In genomic region chr2:162014751-162015150, GRCh38 we compare ENCODE assay signal across 17 cellular contexts. TPM values are rescaled to one million over a fixed set of nuclear protein-coding genes. Genes with fewer than 3 reads are reported as not detected.
A peak's percentile ranks its signal among the peaks of the same experiment; 100 is the strongest.
DNase-seq lines count a peak whose midpoint lies in the region; ATAC-seq and TF ChIP-seq lines count a peak whose summit lies in the region.
"Had no signal": no experiment of that assay in that cellular context is flagged by ENCODE, and none has a peak within 500 bp of the region (broad histone marks: within the 10 kb centered on the region; RNA-seq: fewer than 3 reads in every experiment).

No MANE protein-coding gene starts in this region.

- H3K27me3 ChIP-seq in effector memory CD4-positive, alpha-beta T cell (replicated peaks; ENCODE audit: control insufficient read depth, insufficient read depth, low read length, poor library complexity, severe bottlenecking) = no peaks in the 10 kb centered on the region
- H3K27me3 ChIP-seq: body of pancreas had no signal

- DNase-seq in natural killer cell treated with Interleukin-12 subunit alpha and Interleukin-12 subunit beta and Interleukin-15 and Interleukin-18, amount 100 ng/mL, for 72 hours (ENCODE audit: low spot score) = no peak
- DNase-seq in natural killer cell (no peak), NCI-H2029 (lab: John Stamatoyannopoulos, UW) (no peak), DMS153 treated with DMSO at 0.1 percent for 48 hours (lab: John Stamatoyannopoulos, UW; ENCODE audit: unreplicated experiment) (no peak), C1 segment of cervical spinal cord (lab: John Stamatoyannopoulos, UW) (no peak)
- DNase-seq in effector memory CD4-positive, alpha-beta T cell = no peak
- DNase-seq: body of pancreas, H9, kidney, NCI-H1930, Right ventricle myocardium superior, substantia nigra, T-helper 9 cell had no signal

- ATAC-seq in natural killer cell treated with Interleukin-12 subunit alpha and Interleukin-12 subunit beta and Interleukin-15 and Interleukin-18, amount 100 ng/mL, for 72 hours = no peak
- ATAC-seq in natural killer cell = no peak
- ATAC-seq in SK-N-SH treated with all-trans-retinoic acid at 6 μM for 48 hours = peak; percentile 62
- ATAC-seq in HG03378 (IDR thresholded peaks at IDR 0.05; ENCODE audit: unreplicated experiment) = no peak
- ATAC-seq: body of pancreas had no signal

- H3K36me3 Mint-ChIP-seq in natural killer cell treated with Interleukin-12 subunit alpha and Interleukin-12 subunit beta and Interleukin-15 and Interleukin-18, amount 100 ng/mL, for 72 hours = peaks cover 42% of the 10 kb centered on the region
- no peaks in the 10 kb centered on the region for H3K36me3 Mint-ChIP-seq in natural killer cell

- H3K4me3 ChIP-seq in effector memory CD4-positive, alpha-beta T cell (ENCODE audit: insufficient read depth, low read depth, low read length, poor library complexity, severe bottlenecking) = no peak overlapping the region
- H3K4me3 ChIP-seq: body of pancreas, esophagus muscularis mucosa had no signal

- H3K27ac Mint-ChIP-seq in natural killer cell treated with Interleukin-12 subunit alpha and Interleukin-12 subunit beta and Interleukin-15 and Interleukin-18, amount 100 ng/mL, for 72 hours = peak overlapping the region; percentile 73 to 87
- no peak overlapping the region for H3K27ac Mint-ChIP-seq in natural killer cell
- H3K27ac Mint-ChIP-seq: H9 had no signal

- peaks cover 18% of the 10 kb centered on the region for H3K36me3 ChIP-seq in effector memory CD4-positive, alpha-beta T cell (ENCODE audit: control insufficient read depth, insufficient read depth, low read length)

- peaks cover 45% of the 10 kb centered on the region for H3K4me1 ChIP-seq in effector memory CD4-positive, alpha-beta T cell (ENCODE audit: control insufficient read depth, insufficient read depth, low read length, poor library complexity, severe bottlenecking)
- H3K4me1 ChIP-seq: body of pancreas, esophagus muscularis mucosa had no signal

- H3K9me3 Mint-ChIP-seq in natural killer cell treated with Interleukin-12 subunit alpha and Interleukin-12 subunit beta and Interleukin-15 and Interleukin-18, amount 100 ng/mL, for 72 hours = no peaks in the 10 kb centered on the region
- H3K9me3 Mint-ChIP-seq in natural killer cell = no peaks in the 10 kb centered on the region
- H3K9me3 Mint-ChIP-seq: H9 had no signal

- H3K27me3 Mint-ChIP-seq in natural killer cell treated with Interleukin-12 subunit alpha and Interleukin-12 subunit beta and Interleukin-15 and Interleukin-18, amount 100 ng/mL, for 72 hours = peaks cover 0 to 3% of the 10 kb centered on the region in 2 donors
- H3K27me3 Mint-ChIP-seq in natural killer cell (ENCODE audit: low read depth in 2 of 2) = peaks cover 0 to 2% of the 10 kb centered on the region in 2 donors

- peak overlapping the region; percentile 68 for H3K4me3 Mint-ChIP-seq in natural killer cell treated with Interleukin-12 subunit alpha and Interleukin-12 subunit beta and Interleukin-15 and Interleukin-18, amount 100 ng/mL, for 72 hours
- H3K4me3 Mint-ChIP-seq in natural killer cell = no peak overlapping the region
- H3K4me3 Mint-ChIP-seq: H9 had no signal

- peaks cover 30 to 51% of the 10 kb centered on the region in 2 donors for H3K4me1 Mint-ChIP-seq in natural killer cell treated with Interleukin-12 subunit alpha and Interleukin-12 subunit beta and Interleukin-15 and Interleukin-18, amount 100 ng/mL, for 72 hours (ENCODE audit: low read depth in 2 of 2)
- peaks cover 22 to 27% of the 10 kb centered on the region in 2 donors for H3K4me1 Mint-ChIP-seq in natural killer cell

- peak overlapping the region; percentile 77 for H3K27ac ChIP-seq in effector memory CD4-positive, alpha-beta T cell (ENCODE audit: insufficient read depth, low read length, poor library complexity, severe bottlenecking)
- H3K27ac ChIP-seq: esophagus muscularis mucosa had no signal

- intact Hi-C loops in natural killer cell (cut with micrococcal nuclease) = no loop called here

- no peak for TF ChIP-seq CTCF in natural killer cell (IDR thresholded peaks at IDR 0.05)

- no peaks in the 10 kb centered on the region for H3K9me3 ChIP-seq in effector memory CD4-positive, alpha-beta T cell (ENCODE audit: control insufficient read depth, low read length)
- H3K9me3 ChIP-seq: body of pancreas, esophagus muscularis mucosa had no signal

TF ChIP-seq in SK-N-SH treated with all-trans-retinoic acid at 6 μM for 48 hours, 23 proteins besides CTCF, POLR2A, EP300 and RAD21:
- no peak for TF ChIP-seq ZFP30 (CRISPR knock-in tag; IDR thresholded peaks at IDR 0.05)
- no peak for TF ChIP-seq ARNTL (CRISPR knock-in tag; IDR thresholded peaks at IDR 0.05; ENCODE audit: borderline replicate concordance, low read depth)
- TF ChIP-seq RARB (CRISPR knock-in tag; IDR thresholded peaks at IDR 0.05) = no peak
- no peak for TF ChIP-seq ZNF565 (CRISPR knock-in tag; conservative IDR thresholded peaks at IDR 0.05; ENCODE audit: low read depth)
- no peak for TF ChIP-seq ZFP3 (CRISPR knock-in tag; IDR thresholded peaks at IDR 0.05)
- TF ChIP-seq CREB5 (CRISPR knock-in tag; IDR thresholded peaks at IDR 0.05; ENCODE audit: low read depth) = no peak
- TF ChIP-seq TOX (CRISPR knock-in tag; IDR thresholded peaks at IDR 0.05; ENCODE audit: borderline replicate concordance) = no peak
- TF ChIP-seq BACH2 (CRISPR knock-in tag; IDR thresholded peaks at IDR 0.05; ENCODE audit: borderline replicate concordance) = no peak
- TF ChIP-seq ZNF8 (CRISPR knock-in tag; IDR thresholded peaks at IDR 0.05) = no peak
- TF ChIP-seq POU6F1 (CRISPR knock-in tag; IDR thresholded peaks at IDR 0.05; ENCODE audit: borderline replicate concordance, low read depth) = no peak
- TF ChIP-seq SNAI2 (CRISPR knock-in tag; IDR thresholded peaks at IDR 0.05) = no peak
- TF ChIP-seq ZNF70 (CRISPR knock-in tag; IDR thresholded peaks at IDR 0.05) = no peak
- TF ChIP-seq TCF4 (CRISPR knock-in tag; IDR thresholded peaks at IDR 0.05; ENCODE audit: borderline replicate concordance) = no peak
- no peak for TF ChIP-seq ISL1 (CRISPR knock-in tag; IDR thresholded peaks at IDR 0.05)
- TF ChIP-seq CSDC2 (CRISPR knock-in tag; IDR thresholded peaks at IDR 0.05) = no peak
- no peak for TF ChIP-seq TSHZ2 (CRISPR knock-in tag; IDR thresholded peaks at IDR 0.05)
- TF ChIP-seq ZC3H10 (CRISPR knock-in tag; IDR thresholded peaks at IDR 0.05) = no peak
- no peak for TF ChIP-seq ESRRG (CRISPR knock-in tag; IDR thresholded peaks at IDR 0.05)
TF ChIP-seq in SK-N-SH treated with all-trans-retinoic acid at 6 μM for 48 hours: peak in this region for 0.

RNA-seq across cellular contexts. Expression of gene DPP4, which starts 59.3 kb away (rescaled TPM):
- total RNA-seq in natural killer cell treated with Interleukin-12 subunit alpha and Interleukin-12 subunit beta and Interleukin-15 and Interleukin-18, amount 100 ng/mL, for 72 hours = 100 to 1,000 TPM in 1 of 2 donors, 10 to 100 TPM in 1; 89.4 to 102 TPM
- total RNA-seq in natural killer cell = 1 to 10 TPM; 1.8 to 2.3 (median 1.8) TPM
- total RNA-seq: HT1080 had no signal

Comparison
In these comparisons a context has a peak if more than half of its experiments do, and no peak if none do; other contexts are left out.
1. H3K27ac Mint-ChIP-seq: peak in natural killer cell treated with Interleukin-12 subunit alpha and Interleukin-12 subunit beta and Interleukin-15 and Interleukin-18, amount 100 ng/mL, for 72 hours (2 of 2); none in natural killer cell (0 of 2).
2. RNA of gene DPP4, which starts 59.3 kb away (total RNA-seq): 89.4 to 102 TPM in natural killer cell treated with Interleukin-12 subunit alpha and Interleukin-12 subunit beta and Interleukin-15 and Interleukin-18, amount 100 ng/mL, for 72 hours; 1.8 to 2.3 TPM in natural killer cell; every median in the first group is over 10 times any median in the second.